Comparison of ENCODE assay signal across 8 cellular contexts in genomic region chr1:24688621-24689195, GRCh38. TPM values are rescaled to one million over a fixed set of nuclear protein-coding genes. Genes with fewer than 3 reads are reported as not detected.
A peak's percentile ranks its signal among the peaks of the same experiment; 100 is the strongest.
DNase-seq lines count a peak whose midpoint lies in the region; ATAC-seq and TF ChIP-seq lines count a peak whose summit lies in the region.

No MANE protein-coding gene starts in this region.

- CTCF ChIA-PET in Calu3 (lab: Charles Lee), result interaction anchor here (0.6 to 2.3 kb wide), 9 partner anchors 36 to 327 kb away, joined by 3 to 60 read pairs (median 4); partner anchors contain the start of gene CLIC4

- peak; percentile 38 for TF ChIP-seq CTCF in Calu3 (IDR thresholded peaks at IDR 0.05; ENCODE audit: unreplicated experiment)
- peak; percentile 96 for TF ChIP-seq CTCF in fibroblast of mammary gland (conservative IDR thresholded peaks at IDR 0.05; ENCODE audit: control insufficient read depth, insufficient read depth, low read depth, low read length)
- TF ChIP-seq CTCF in neural crest cell (conservative IDR thresholded peaks at IDR 0.05), result peak; percentile 81

- H3K4me3 Mint-ChIP-seq in Calu3 (ENCODE audit: low read depth, unreplicated experiment), result no peak overlapping the region
- no peak overlapping the region for H3K4me3 Mint-ChIP-seq in activated T-cell treated with anti-CD3 and anti-CD28 coated beads, Interleukin-2, amount 50 U/mL, for 24 hours
- no peak overlapping the region for H3K4me3 Mint-ChIP-seq in neural crest cell

- H3K27ac Mint-ChIP-seq in Calu3 (ENCODE audit: unreplicated experiment) (no peak overlapping the region), neural crest cell (ENCODE audit: unreplicated experiment) (no peak overlapping the region)
- no peak overlapping the region for H3K27ac Mint-ChIP-seq in activated T-cell treated with anti-CD3 and anti-CD28 coated beads, Interleukin-2, amount 50 U/mL, for 24 hours

- 0 out of 2 replicates have a peak, but pooled peaks have one; percentile 12 for TF ChIP-seq EP300 in Ishikawa (IDR thresholded peaks at IDR 0.05; ENCODE audit: borderline replicate concordance)

- no peak overlapping the region for H3K4me3 ChIP-seq in fibroblast of mammary gland (ENCODE audit: control insufficient read depth, low read depth, low read length)

- intact Hi-C loops in Calu3 (cut with micrococcal nuclease; ENCODE audit: unreplicated experiment), result loop anchor here (2.0 to 10.0 kb wide), 2 partner anchors 56 to 142 kb away; partner anchors contain the start of gene CLIC4

- peaks cover 16% of the 10 kb centered on the region for H3K4me1 Mint-ChIP-seq in Calu3 (ENCODE audit: low read depth, unreplicated experiment)
- no peaks in the 10 kb centered on the region for H3K4me1 Mint-ChIP-seq in activated T-cell treated with anti-CD3 and anti-CD28 coated beads, Interleukin-2, amount 50 U/mL, for 24 hours (ENCODE audit: low read depth)
- H3K4me1 Mint-ChIP-seq in neural crest cell, result peaks cover 3% of the 10 kb centered on the region

- H3K27me3 Mint-ChIP-seq in Calu3 (ENCODE audit: unreplicated experiment) (no peaks in the 10 kb centered on the region), neural crest cell (ENCODE audit: low read depth) (no peaks in the 10 kb centered on the region)
- no peaks in the 10 kb centered on the region for H3K27me3 Mint-ChIP-seq in activated T-cell treated with anti-CD3 and anti-CD28 coated beads, Interleukin-2, amount 50 U/mL, for 24 hours

- no TSS peak for BruUV-seq in Calu3 (replicated peaks; lab: Mats Ljungman, UMichigan)

- peak; percentile 99 for TF ChIP-seq RAD21 in Ishikawa (IDR thresholded peaks at IDR 0.05; ENCODE audit: low read depth)

- DNase-seq in Calu3, result peak; percentile 71
- peak; percentile 69 for DNase-seq in activated T-cell treated with anti-CD3 and anti-CD28 coated beads, Interleukin-2, amount 50 U/mL, for 24 hours
- peak; percentile 70 for DNase-seq in fibroblast of mammary gland (ENCODE audit: low read depth)
- DNase-seq in neural crest cell (ENCODE audit: low read depth, low spot score), result peak; percentile 71
- DNase-seq in superior temporal gyrus (ENCODE audit: extremely low spot score), result peak; percentile 91

- H3K36me3 Mint-ChIP-seq in Calu3 (ENCODE audit: insufficient read depth, unreplicated experiment) (no peaks in the 10 kb centered on the region), neural crest cell (ENCODE audit: low read depth) (no peaks in the 10 kb centered on the region)
- no peaks in the 10 kb centered on the region for H3K36me3 Mint-ChIP-seq in activated T-cell treated with anti-CD3 and anti-CD28 coated beads, Interleukin-2, amount 50 U/mL, for 24 hours (ENCODE audit: low read depth)

- ATAC-seq in GM18861 (IDR thresholded peaks at IDR 0.05; ENCODE audit: unreplicated experiment), result no peak

- H3K9me3 Mint-ChIP-seq in Calu3 (ENCODE audit: low read depth, unreplicated experiment), result no peaks in the 10 kb centered on the region
- H3K9me3 Mint-ChIP-seq in activated T-cell treated with anti-CD3 and anti-CD28 coated beads, Interleukin-2, amount 50 U/mL, for 24 hours, result no peaks in the 10 kb centered on the region
- H3K9me3 Mint-ChIP-seq in neural crest cell, result no peaks in the 10 kb centered on the region

TF ChIP-seq in Ishikawa, 13 proteins besides CTCF, POLR2A, EP300 and RAD21 (continues in another document):
- TF ChIP-seq CREB1 (IDR thresholded peaks at IDR 0.05; ENCODE audit: low read depth) (no peak), MAX (IDR thresholded peaks at IDR 0.05) (no peak), YY1 (IDR thresholded peaks at IDR 0.05; ENCODE audit: low read depth) (no peak), USF1 (IDR thresholded peaks at IDR 0.05) (no peak), TCF12 (IDR thresholded peaks at IDR 0.05; ENCODE audit: low read depth) (no peak), NFIC (IDR thresholded peaks at IDR 0.05) (no peak), CEBPB (IDR thresholded peaks at IDR 0.05) (no peak), REST (IDR thresholded peaks at IDR 0.05; ENCODE audit: low read depth) (no peak), FOXM1 (IDR thresholded peaks at IDR 0.05; ENCODE audit: borderline replicate concordance, low read depth) (no peak)

TF ChIP-seq in PFSK-1, 5 proteins besides CTCF, POLR2A, EP300 and RAD21:
- peak; percentile 14; the same call in 1 of the 2 replicates for TF ChIP-seq TAF1 (IDR thresholded peaks at IDR 0.05; ENCODE audit: borderline replicate concordance, insufficient read depth, low read length)
- TF ChIP-seq FOXP2 (optimal IDR thresholded peaks at IDR 0.05; ENCODE audit: borderline replicate concordance, extremely low read depth, extremely low read length, insufficient read depth), result no peak
- no peak for TF ChIP-seq SIN3A (IDR thresholded peaks at IDR 0.05; ENCODE audit: borderline replicate concordance, insufficient read depth, low read length)
- TF ChIP-seq REST (IDR thresholded peaks at IDR 0.05; ENCODE audit: insufficient read depth in 1 of 2, low read depth in 2 of 2, low read length in 2 of 2), result no peak
- no peak for TF ChIP-seq POLR2AphosphoS5 (IDR thresholded peaks at IDR 0.05; ENCODE audit: low read depth, low read length)

RNA-seq across cellular contexts. Expression of gene SRRM1, which starts 45.6 kb away (rescaled TPM):
- total RNA-seq in Calu3 (2022) (122 and 130 TPM in 2 replicates), neural crest cell (217 and 229 TPM in 2 replicates)
- 39.4 TPM for polyA plus RNA-seq in PFSK-1 (2012; ENCODE audit: insufficient read length, low read depth)

RNA-seq across cellular contexts. Expression of gene CLIC4, which starts 56.5 kb away (rescaled TPM):
- total RNA-seq in Calu3 (2022), result 45.2 and 62.7 TPM in 2 replicates
- 504 TPM for polyA plus RNA-seq in PFSK-1 (2012; ENCODE audit: insufficient read length, low read depth)
- total RNA-seq in neural crest cell, result 123 and 126 TPM in 2 replicates

Comparison
In these comparisons a context has a peak if more than half of its experiments do, and no peak if none do; other contexts are left out.
1. CTCF ChIP-seq: peak in every context shown above with its lines; median percentile 96 in fibroblast of mammary gland; 81 in neural crest cell; 38 in Calu3.